In genomic region chr12:95215925-95216324, GRCh38 we compare ENCODE assay signal across 8 cellular contexts. TPM values are rescaled to one million over a fixed set of nuclear protein-coding genes. Genes with fewer than 3 reads are reported as not detected.
A peak's percentile ranks its signal among the peaks of the same experiment; 100 is the strongest.
DNase-seq lines count a peak whose midpoint lies in the region; ATAC-seq, FAIRE-seq and TF ChIP-seq lines count a peak whose summit lies in the region.

No MANE protein-coding gene starts in this region.

- H3F3A ChIP-seq in PC-9 (ENCODE audit: insufficient read depth, low read depth), result peaks cover 27% of the 10 kb centered on the region

- H3K36me3 Mint-ChIP-seq in activated naive CD4-positive, alpha-beta T cell treated with anti-CD3 and anti-CD28 coated beads, Interleukin-2, amount 50 U/mL, for 24 hours, result no peaks in the 10 kb centered on the region

- no peaks in the 10 kb centered on the region for H3K27me3 Mint-ChIP-seq in activated naive CD4-positive, alpha-beta T cell treated with anti-CD3 and anti-CD28 coated beads, Interleukin-2, amount 50 U/mL, for 24 hours

- 18 to 21% methylated on average over 2 of the region's 2 CpGs for WGBS in pancreas, 2 donors

- peak overlapping the region; percentile 77 for H3K27ac ChIP-seq in PC-9
- H3K27ac ChIP-seq in pancreas, result peak overlapping the region in 2 of 4 donors; percentile 96 to 97

- CTCF ChIA-PET in PC-9 (lab: Charles Lee), result interaction anchor here (0.6 to 1.5 kb wide), 5 partner anchors 10 to 202 kb away, joined by 4 to 8 read pairs (median 7); no protein-coding TSS in a partner anchor

- H3K27me3 ChIP-seq in PC-9 (ENCODE audit: insufficient read depth, low read depth) (no peaks in the 10 kb centered on the region), pancreas (no peaks in the 10 kb centered on the region)

- peak overlapping the region; percentile 97 for H3K4me3 Mint-ChIP-seq in activated naive CD4-positive, alpha-beta T cell treated with anti-CD3 and anti-CD28 coated beads, Interleukin-2, amount 50 U/mL, for 24 hours

- peaks cover 40% of the 10 kb centered on the region for H3K4me1 ChIP-seq in PC-9 (replicated peaks; ENCODE audit: insufficient read depth)
- peaks cover 3 to 27% (median 18%) of the 10 kb centered on the region in 3 donors for H3K4me1 ChIP-seq in pancreas

- H3K36me3 ChIP-seq in PC-9 (ENCODE audit: low read depth) (peaks cover 13% of the 10 kb centered on the region), pancreas (no peaks in the 10 kb centered on the region)

- no peak for DNase-seq in activated naive CD4-positive, alpha-beta T cell treated with Interleukin-2 at 50 U/mL for 16 hours
- DNase-seq in PC-9, result peak in 1 of 2 experiments; percentile 66
- peak; percentile 67 for DNase-seq in epithelial cell of esophagus (ENCODE audit: low read depth)
- DNase-seq in pancreas, result no peak
- DNase-seq in NCI-H187 (lab: John Stamatoyannopoulos, UW), result no peak
- DNase-seq in activated gamma-delta T cell (lab: John Stamatoyannopoulos, UW), result no peak

- no peaks in the 10 kb centered on the region for H3K9me3 Mint-ChIP-seq in activated naive CD4-positive, alpha-beta T cell treated with anti-CD3 and anti-CD28 coated beads, Interleukin-2, amount 50 U/mL, for 24 hours

- H3K4me3 ChIP-seq in PC-9 (peak overlapping the region; percentile 95), epithelial cell of esophagus (ENCODE audit: low read length) (peak overlapping the region; percentile 88), pancreas (peak overlapping the region in 3 of 4 donors; percentile 3 to 81 (median 78))

- intact Hi-C loops in PC-9 (cut with micrococcal nuclease; ENCODE audit: unreplicated experiment), result loop anchor here (2.0 to 5.0 kb wide), 7 partner anchors 15 to 669 kb away; no protein-coding TSS in a partner anchor
- intact Hi-C loops in pancreas (cut with DNase I), result no loop called here

- no peak for TF ChIP-seq CTCF in PC-9 (conservative IDR thresholded peaks at IDR 0.05)
- TF ChIP-seq CTCF in epithelial cell of esophagus (IDR thresholded peaks at IDR 0.05; ENCODE audit: insufficient read depth, low read depth, low read length, missing control alignments), result no peak
- no peak for TF ChIP-seq CTCF in pancreas (IDR thresholded peaks at IDR 0.05)

- FAIRE-seq in pancreas (lab: Jason Lieb, UNC), result peak; percentile 47

- no peak overlapping the region for H3K27ac Mint-ChIP-seq in activated naive CD4-positive, alpha-beta T cell treated with anti-CD3 and anti-CD28 coated beads, Interleukin-2, amount 50 U/mL, for 24 hours

- H3K79me2 ChIP-seq in PC-9 (ENCODE audit: low read depth), result peaks cover 89% of the 10 kb centered on the region

- peak overlapping the region; percentile 74; the same call in 1 of the 2 replicates for H2AFZ ChIP-seq in PC-9

- peaks cover 12% of the 10 kb centered on the region for H4K20me1 ChIP-seq in PC-9 (ENCODE audit: insufficient read depth)

- H3K4me1 Mint-ChIP-seq in activated naive CD4-positive, alpha-beta T cell treated with anti-CD3 and anti-CD28 coated beads, Interleukin-2, amount 50 U/mL, for 24 hours, result peaks cover 39% of the 10 kb centered on the region

- H3K9me3 ChIP-seq in PC-9 (ENCODE audit: insufficient read depth, low read depth) (no peaks in the 10 kb centered on the region), pancreas (no peaks in the 10 kb centered on the region)

- BruUV-seq in PC-9 (replicated peaks; lab: Mats Ljungman, UMichigan), result no TSS peak

- H3K4me2 ChIP-seq in PC-9, result peak overlapping the region; percentile 90

- POLR2A ChIA-PET in PC-9 (lab: Charles Lee; ENCODE audit: unreplicated experiment), result interaction anchor here (0.6 to 1.5 kb wide), 3 partner anchors 9 to 99 kb away, joined by 4 to 11 read pairs (median 5); no protein-coding TSS in a partner anchor

- H3K9me2 ChIP-seq in PC-9 (ENCODE audit: insufficient read depth), result no peaks in the 10 kb centered on the region

- ATAC-seq in pancreas (no peak), HG02571 (IDR thresholded peaks at IDR 0.05; ENCODE audit: unreplicated experiment) (no peak)

RNA-seq across cellular contexts. Expression of gene FGD6, which starts 1.3 kb away (rescaled TPM):
- 18.1 and 22.0 TPM in 2 replicates for total RNA-seq in PC-9 (2021)
- 10 to 100 TPM in 2 of 6 donors, 1 to 10 TPM in 4; 6.6 to 24.3 (median 9.7) TPM for total RNA-seq in pancreas
- polyA plus RNA-seq in pancreas, result 1 to 10 TPM; 1.4 to 1.7 TPM

RNA-seq across cellular contexts. Expression of gene VEZT, which starts 1.7 kb away (rescaled TPM):
- total RNA-seq in PC-9 (2021), result 35.2 and 46.8 TPM in 2 replicates
- 10 to 100 TPM; 26.3 to 44.5 (median 31.8) TPM for total RNA-seq in pancreas
- polyA plus RNA-seq in pancreas, result 10 to 100 TPM; 14.9 to 25.6 TPM
